In the genomic region with DNA sequence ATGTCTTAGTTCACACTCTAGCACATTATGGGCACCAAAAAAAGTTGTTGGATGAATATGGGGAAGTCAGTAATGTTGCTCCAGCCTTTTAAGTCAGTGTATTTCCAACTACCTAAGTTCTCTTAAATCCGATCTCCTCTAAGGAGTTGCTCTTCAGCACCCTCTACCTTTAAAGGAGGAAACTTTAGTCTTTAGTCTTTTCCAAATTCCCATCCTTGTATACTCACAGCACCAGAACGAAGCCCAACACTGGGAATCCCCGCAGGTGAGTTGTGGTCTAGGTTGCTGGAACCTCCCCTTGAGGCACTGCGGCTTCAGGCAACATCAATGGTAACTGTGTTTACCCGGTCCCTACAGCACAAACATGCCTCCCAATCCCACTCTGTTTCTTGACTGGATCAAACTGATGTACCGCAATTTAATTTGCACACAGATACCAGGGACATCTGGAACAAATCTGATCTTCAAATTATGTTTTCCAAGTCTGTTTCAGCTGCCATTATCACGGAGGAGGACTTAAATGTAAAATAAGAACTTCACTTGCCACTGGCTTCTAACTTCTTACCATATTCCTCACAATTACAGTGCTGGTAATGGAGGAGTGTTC, we compare ENCODE assay signal across 3 cellular contexts.
TF ChIP-seq lines count a peak whose summit lies in the region.

No MANE protein-coding gene starts in this region.

TF ChIP-seq in liver, 16 proteins besides CTCF, POLR2A, EP300 and RAD21 (continued from another document):
- TF ChIP-seq JUND (IDR thresholded peaks at IDR 0.05): no peak

TF ChIP-seq in HepG2, 621 proteins besides CTCF, POLR2A, EP300 and RAD21 (continues in another document):
- TF ChIP-seq, protein P1, sequence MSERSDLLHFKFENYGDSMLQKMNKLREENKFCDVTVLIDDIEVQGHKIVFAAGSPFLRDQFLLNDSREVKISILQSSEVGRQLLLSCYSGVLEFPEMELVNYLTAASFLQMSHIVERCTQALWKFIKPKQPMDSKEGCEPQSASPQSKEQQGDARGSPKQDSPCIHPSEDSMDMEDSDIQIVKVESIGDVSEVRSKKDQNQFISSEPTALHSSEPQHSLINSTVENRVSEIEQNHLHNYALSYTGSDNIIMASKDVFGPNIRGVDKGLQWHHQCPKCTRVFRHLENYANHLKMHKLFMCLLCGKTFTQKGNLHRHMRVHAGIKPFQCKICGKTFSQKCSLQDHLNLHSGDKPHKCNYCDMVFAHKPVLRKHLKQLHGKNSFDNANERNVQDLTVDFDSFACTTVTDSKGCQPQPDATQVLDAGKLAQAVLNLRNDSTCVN (CRISPR knock-in tag; IDR thresholded peaks at IDR 0.05; ENCODE audit: borderline replicate concordance): no peak
- no peak for TF ChIP-seq ZSCAN31 (CRISPR knock-in tag; IDR thresholded peaks at IDR 0.05; ENCODE audit: low read depth)
- TF ChIP-seq, protein P2, sequence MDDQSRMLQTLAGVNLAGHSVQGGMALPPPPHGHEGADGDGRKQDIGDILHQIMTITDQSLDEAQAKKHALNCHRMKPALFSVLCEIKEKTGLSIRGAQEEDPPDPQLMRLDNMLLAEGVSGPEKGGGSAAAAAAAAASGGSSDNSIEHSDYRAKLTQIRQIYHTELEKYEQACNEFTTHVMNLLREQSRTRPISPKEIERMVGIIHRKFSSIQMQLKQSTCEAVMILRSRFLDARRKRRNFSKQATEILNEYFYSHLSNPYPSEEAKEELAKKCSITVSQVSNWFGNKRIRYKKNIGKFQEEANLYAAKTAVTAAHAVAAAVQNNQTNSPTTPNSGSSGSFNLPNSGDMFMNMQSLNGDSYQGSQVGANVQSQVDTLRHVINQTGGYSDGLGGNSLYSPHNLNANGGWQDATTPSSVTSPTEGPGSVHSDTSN (CRISPR knock-in tag; IDR thresholded peaks at IDR 0.05; ENCODE audit: borderline replicate concordance): no peak
- TF ChIP-seq, protein P3, sequence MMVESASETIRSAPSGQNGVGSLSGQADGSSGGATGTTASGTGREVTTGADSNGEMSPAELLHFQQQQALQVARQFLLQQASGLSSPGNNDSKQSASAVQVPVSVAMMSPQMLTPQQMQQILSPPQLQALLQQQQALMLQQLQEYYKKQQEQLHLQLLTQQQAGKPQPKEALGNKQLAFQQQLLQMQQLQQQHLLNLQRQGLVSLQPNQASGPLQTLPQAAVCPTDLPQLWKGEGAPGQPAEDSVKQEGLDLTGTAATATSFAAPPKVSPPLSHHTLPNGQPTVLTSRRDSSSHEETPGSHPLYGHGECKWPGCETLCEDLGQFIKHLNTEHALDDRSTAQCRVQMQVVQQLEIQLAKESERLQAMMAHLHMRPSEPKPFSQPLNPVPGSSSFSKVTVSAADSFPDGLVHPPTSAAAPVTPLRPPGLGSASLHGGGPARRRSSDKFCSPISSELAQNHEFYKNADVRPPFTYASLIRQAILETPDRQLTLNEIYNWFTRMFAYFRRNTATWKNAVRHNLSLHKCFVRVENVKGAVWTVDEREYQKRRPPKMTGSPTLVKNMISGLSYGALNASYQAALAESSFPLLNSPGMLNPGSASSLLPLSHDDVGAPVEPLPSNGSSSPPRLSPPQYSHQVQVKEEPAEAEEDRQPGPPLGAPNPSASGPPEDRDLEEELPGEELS (CRISPR knock-in tag; IDR thresholded peaks at IDR 0.05): no peak
- TF ChIP-seq, protein P4, sequence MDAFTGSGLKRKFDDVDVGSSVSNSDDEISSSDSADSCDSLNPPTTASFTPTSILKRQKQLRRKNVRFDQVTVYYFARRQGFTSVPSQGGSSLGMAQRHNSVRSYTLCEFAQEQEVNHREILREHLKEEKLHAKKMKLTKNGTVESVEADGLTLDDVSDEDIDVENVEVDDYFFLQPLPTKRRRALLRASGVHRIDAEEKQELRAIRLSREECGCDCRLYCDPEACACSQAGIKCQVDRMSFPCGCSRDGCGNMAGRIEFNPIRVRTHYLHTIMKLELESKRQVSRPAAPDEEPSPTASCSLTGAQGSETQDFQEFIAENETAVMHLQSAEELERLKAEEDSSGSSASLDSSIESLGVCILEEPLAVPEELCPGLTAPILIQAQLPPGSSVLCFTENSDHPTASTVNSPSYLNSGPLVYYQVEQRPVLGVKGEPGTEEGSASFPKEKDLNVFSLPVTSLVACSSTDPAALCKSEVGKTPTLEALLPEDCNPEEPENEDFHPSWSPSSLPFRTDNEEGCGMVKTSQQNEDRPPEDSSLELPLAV (CRISPR knock-in tag; conservative IDR thresholded peaks at IDR 0.05; ENCODE audit: low read depth): no peak
- no peak for TF ChIP-seq MED1 (CRISPR knock-in tag; IDR thresholded peaks at IDR 0.05)
- no peak for TF ChIP-seq ZNF34 (CRISPR knock-in tag; IDR thresholded peaks at IDR 0.05; ENCODE audit: borderline replicate concordance)
- no peak for TF ChIP-seq KLF9 (CRISPR knock-in tag; IDR thresholded peaks at IDR 0.05; ENCODE audit: low read depth)
- no peak for TF ChIP-seq ETV6 (CRISPR knock-in tag; conservative IDR thresholded peaks at IDR 0.05)
- TF ChIP-seq, protein P5, sequence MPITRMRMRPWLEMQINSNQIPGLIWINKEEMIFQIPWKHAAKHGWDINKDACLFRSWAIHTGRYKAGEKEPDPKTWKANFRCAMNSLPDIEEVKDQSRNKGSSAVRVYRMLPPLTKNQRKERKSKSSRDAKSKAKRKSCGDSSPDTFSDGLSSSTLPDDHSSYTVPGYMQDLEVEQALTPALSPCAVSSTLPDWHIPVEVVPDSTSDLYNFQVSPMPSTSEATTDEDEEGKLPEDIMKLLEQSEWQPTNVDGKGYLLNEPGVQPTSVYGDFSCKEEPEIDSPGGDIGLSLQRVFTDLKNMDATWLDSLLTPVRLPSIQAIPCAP (CRISPR knock-in tag; IDR thresholded peaks at IDR 0.05; ENCODE audit: low read depth): no peak
- no peak for TF ChIP-seq ATM (IDR thresholded peaks at IDR 0.05; ENCODE audit: borderline replicate concordance)
- TF ChIP-seq, protein P6, sequence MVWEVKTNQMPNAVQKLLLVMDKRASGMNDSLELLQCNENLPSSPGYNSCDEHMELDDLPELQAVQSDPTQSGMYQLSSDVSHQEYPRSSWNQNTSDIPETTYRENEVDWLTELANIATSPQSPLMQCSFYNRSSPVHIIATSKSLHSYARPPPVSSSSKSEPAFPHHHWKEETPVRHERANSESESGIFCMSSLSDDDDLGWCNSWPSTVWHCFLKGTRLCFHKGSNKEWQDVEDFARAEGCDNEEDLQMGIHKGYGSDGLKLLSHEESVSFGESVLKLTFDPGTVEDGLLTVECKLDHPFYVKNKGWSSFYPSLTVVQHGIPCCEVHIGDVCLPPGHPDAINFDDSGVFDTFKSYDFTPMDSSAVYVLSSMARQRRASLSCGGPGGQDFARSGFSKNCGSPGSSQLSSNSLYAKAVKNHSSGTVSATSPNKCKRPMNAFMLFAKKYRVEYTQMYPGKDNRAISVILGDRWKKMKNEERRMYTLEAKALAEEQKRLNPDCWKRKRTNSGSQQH (CRISPR knock-in tag; IDR thresholded peaks at IDR 0.05; ENCODE audit: low read depth): no peak
- no peak for TF ChIP-seq HOXA3 (CRISPR knock-in tag; IDR thresholded peaks at IDR 0.05)
- TF ChIP-seq DNMT1 (CRISPR knock-in tag; IDR thresholded peaks at IDR 0.05): no peak
- TF ChIP-seq MAFG (CRISPR knock-in tag; IDR thresholded peaks at IDR 0.05): no peak
- TF ChIP-seq, protein P7, sequence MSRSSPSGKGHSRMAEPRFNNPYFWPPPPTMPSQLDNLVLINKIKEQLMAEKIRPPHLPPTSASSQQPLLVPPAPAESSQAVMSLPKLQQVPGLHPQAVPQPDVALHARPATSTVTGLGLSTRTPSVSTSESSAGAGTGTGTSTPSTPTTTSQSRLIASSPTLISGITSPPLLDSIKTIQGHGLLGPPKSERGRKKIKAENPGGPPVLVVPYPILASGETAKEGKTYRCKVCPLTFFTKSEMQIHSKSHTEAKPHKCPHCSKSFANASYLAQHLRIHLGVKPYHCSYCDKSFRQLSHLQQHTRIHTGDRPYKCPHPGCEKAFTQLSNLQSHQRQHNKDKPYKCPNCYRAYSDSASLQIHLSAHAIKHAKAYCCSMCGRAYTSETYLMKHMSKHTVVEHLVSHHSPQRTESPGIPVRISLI (CRISPR knock-in tag; IDR thresholded peaks at IDR 0.05; ENCODE audit: borderline replicate concordance): no peak
- TF ChIP-seq TARDBP (CRISPR knock-in tag; IDR thresholded peaks at IDR 0.05): no peak

TF ChIP-seq in WTC11, 78 proteins besides CTCF, POLR2A, EP300 and RAD21 (continued from another document):
- TF ChIP-seq, protein P8, sequence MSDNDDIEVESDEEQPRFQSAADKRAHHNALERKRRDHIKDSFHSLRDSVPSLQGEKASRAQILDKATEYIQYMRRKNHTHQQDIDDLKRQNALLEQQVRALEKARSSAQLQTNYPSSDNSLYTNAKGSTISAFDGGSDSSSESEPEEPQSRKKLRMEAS (CRISPR knock-in tag; IDR thresholded peaks at IDR 0.05): no peak
- TF ChIP-seq ZNF263 (CRISPR knock-in tag; IDR thresholded peaks at IDR 0.05; ENCODE audit: low read depth): no peak
- no peak for TF ChIP-seq ZBTB21 (CRISPR knock-in tag; IDR thresholded peaks at IDR 0.05; ENCODE audit: borderline replicate concordance)
- TF ChIP-seq IRF2 (CRISPR knock-in tag; IDR thresholded peaks at IDR 0.05; ENCODE audit: borderline replicate concordance, low read depth): no peak
- no peak for TF ChIP-seq NR1H2 (CRISPR knock-in tag; IDR thresholded peaks at IDR 0.05)
- TF ChIP-seq, protein P9, sequence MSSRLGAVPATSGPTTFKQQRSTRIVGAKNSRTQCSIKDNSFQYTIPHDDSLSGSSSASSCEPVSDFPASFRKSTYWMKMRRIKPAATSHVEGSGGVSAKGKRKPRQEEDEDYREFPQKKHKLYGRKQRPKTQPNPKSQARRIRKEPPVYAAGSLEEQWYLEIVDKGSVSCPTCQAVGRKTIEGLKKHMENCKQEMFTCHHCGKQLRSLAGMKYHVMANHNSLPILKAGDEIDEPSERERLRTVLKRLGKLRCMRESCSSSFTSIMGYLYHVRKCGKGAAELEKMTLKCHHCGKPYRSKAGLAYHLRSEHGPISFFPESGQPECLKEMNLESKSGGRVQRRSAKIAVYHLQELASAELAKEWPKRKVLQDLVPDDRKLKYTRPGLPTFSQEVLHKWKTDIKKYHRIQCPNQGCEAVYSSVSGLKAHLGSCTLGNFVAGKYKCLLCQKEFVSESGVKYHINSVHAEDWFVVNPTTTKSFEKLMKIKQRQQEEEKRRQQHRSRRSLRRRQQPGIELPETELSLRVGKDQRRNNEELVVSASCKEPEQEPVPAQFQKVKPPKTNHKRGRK (CRISPR knock-in tag; IDR thresholded peaks at IDR 0.05; ENCODE audit: borderline replicate concordance): no peak
- TF ChIP-seq TP53 (CRISPR knock-in tag; IDR thresholded peaks at IDR 0.05): no peak
- TF ChIP-seq, protein P10, sequence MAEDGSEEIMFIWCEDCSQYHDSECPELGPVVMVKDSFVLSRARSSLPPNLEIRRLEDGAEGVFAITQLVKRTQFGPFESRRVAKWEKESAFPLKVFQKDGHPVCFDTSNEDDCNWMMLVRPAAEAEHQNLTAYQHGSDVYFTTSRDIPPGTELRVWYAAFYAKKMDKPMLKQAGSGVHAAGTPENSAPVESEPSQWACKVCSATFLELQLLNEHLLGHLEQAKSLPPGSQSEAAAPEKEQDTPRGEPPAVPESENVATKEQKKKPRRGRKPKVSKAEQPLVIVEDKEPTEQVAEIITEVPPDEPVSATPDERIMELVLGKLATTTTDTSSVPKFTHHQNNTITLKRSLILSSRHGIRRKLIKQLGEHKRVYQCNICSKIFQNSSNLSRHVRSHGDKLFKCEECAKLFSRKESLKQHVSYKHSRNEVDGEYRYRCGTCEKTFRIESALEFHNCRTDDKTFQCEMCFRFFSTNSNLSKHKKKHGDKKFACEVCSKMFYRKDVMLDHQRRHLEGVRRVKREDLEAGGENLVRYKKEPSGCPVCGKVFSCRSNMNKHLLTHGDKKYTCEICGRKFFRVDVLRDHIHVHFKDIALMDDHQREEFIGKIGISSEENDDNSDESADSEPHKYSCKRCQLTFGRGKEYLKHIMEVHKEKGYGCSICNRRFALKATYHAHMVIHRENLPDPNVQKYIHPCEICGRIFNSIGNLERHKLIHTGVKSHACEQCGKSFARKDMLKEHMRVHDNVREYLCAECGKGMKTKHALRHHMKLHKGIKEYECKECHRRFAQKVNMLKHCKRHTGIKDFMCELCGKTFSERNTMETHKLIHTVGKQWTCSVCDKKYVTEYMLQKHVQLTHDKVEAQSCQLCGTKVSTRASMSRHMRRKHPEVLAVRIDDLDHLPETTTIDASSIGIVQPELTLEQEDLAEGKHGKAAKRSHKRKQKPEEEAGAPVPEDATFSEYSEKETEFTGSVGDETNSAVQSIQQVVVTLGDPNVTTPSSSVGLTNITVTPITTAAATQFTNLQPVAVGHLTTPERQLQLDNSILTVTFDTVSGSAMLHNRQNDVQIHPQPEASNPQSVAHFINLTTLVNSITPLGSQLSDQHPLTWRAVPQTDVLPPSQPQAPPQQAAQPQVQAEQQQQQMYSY (CRISPR knock-in tag; IDR thresholded peaks at IDR 0.05): no peak
- no peak for TF ChIP-seq TCF7 (CRISPR knock-in tag; IDR thresholded peaks at IDR 0.05; ENCODE audit: low read depth)
- TF ChIP-seq MXD4 (CRISPR knock-in tag; IDR thresholded peaks at IDR 0.05; ENCODE audit: borderline replicate concordance): no peak
- TF ChIP-seq, protein P11, sequence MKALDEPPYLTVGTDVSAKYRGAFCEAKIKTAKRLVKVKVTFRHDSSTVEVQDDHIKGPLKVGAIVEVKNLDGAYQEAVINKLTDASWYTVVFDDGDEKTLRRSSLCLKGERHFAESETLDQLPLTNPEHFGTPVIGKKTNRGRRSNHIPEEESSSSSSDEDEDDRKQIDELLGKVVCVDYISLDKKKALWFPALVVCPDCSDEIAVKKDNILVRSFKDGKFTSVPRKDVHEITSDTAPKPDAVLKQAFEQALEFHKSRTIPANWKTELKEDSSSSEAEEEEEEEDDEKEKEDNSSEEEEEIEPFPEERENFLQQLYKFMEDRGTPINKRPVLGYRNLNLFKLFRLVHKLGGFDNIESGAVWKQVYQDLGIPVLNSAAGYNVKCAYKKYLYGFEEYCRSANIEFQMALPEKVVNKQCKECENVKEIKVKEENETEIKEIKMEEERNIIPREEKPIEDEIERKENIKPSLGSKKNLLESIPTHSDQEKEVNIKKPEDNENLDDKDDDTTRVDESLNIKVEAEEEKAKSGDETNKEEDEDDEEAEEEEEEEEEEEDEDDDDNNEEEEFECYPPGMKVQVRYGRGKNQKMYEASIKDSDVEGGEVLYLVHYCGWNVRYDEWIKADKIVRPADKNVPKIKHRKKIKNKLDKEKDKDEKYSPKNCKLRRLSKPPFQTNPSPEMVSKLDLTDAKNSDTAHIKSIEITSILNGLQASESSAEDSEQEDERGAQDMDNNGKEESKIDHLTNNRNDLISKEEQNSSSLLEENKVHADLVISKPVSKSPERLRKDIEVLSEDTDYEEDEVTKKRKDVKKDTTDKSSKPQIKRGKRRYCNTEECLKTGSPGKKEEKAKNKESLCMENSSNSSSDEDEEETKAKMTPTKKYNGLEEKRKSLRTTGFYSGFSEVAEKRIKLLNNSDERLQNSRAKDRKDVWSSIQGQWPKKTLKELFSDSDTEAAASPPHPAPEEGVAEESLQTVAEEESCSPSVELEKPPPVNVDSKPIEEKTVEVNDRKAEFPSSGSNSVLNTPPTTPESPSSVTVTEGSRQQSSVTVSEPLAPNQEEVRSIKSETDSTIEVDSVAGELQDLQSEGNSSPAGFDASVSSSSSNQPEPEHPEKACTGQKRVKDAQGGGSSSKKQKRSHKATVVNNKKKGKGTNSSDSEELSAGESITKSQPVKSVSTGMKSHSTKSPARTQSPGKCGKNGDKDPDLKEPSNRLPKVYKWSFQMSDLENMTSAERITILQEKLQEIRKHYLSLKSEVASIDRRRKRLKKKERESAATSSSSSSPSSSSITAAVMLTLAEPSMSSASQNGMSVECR (CRISPR knock-in tag; IDR thresholded peaks at IDR 0.05; ENCODE audit: borderline replicate concordance): no peak
